ENCODE assay signal across 1 cellular context in the genomic region with DNA sequence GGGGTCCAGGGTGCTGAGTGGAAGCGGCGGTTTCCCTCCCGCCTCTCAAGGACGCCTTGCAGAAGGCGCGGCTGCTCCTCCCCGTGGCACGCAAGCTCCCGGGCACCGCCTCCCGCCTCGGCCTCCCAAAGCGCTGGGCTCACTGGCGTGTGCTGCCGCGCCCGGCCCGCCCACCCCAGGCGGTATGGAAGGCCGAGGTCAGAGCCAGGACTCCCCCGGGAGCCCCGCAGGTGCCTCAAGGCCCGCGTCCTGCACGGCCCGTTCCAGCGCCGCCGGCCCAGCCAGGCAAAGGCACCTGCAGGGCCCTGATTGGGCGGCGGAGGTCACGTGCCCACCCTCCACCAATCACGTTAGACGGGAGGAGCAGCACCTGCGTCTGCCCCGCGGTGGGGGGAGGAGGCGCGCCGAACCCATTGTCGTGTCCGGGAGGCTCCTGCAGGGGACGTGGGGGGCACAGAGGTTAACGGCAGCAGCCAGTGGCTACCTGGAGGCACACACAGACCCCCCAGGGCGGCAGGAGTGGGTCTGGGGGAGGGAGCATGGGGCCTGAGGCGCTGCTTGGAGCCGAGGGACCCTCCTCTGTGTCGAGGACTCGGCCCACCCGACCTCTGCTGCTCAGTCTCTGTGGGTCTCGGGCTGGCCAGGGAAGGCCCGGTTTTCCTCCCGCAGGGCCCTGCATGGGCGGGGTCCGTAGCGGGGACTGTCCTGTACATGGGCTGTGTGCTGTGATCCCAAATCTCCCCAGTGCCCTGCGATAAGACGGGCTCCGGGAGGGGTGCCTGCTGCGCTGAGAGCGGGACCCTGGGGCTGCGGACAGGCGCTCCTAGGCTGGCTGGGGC.
TF ChIP-seq lines count a peak whose summit lies in the region.

No MANE protein-coding gene starts in this region.

TF ChIP-seq in K562, 482 proteins besides CTCF, POLR2A, EP300 and RAD21 (continued from another document and continues in another):
- no peak for TF ChIP-seq EWSR1 (IDR thresholded peaks at IDR 0.05; ENCODE audit: borderline replicate concordance, low read depth, partially characterized antibody)
- TF ChIP-seq, protein P1, sequence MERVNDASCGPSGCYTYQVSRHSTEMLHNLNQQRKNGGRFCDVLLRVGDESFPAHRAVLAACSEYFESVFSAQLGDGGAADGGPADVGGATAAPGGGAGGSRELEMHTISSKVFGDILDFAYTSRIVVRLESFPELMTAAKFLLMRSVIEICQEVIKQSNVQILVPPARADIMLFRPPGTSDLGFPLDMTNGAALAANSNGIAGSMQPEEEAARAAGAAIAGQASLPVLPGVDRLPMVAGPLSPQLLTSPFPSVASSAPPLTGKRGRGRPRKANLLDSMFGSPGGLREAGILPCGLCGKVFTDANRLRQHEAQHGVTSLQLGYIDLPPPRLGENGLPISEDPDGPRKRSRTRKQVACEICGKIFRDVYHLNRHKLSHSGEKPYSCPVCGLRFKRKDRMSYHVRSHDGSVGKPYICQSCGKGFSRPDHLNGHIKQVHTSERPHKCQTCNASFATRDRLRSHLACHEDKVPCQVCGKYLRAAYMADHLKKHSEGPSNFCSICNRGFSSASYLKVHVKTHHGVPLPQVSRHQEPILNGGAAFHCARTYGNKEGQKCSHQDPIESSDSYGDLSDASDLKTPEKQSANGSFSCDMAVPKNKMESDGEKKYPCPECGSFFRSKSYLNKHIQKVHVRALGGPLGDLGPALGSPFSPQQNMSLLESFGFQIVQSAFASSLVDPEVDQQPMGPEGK (CRISPR knock-in tag; IDR thresholded peaks at IDR 0.05; ENCODE audit: borderline replicate concordance), result no peak
- no peak for TF ChIP-seq ZC3H11A (IDR thresholded peaks at IDR 0.05; ENCODE audit: low read depth, low read length)
- no peak for TF ChIP-seq TCF7 (IDR thresholded peaks at IDR 0.05; ENCODE audit: borderline replicate concordance)
- no peak for TF ChIP-seq ZNF224 (CRISPR knock-in tag; IDR thresholded peaks at IDR 0.05)
- TF ChIP-seq RUNX1 (IDR thresholded peaks at IDR 0.05; ENCODE audit: low read depth), result no peak
- no peak for TF ChIP-seq TEAD2 (tag; IDR thresholded peaks at IDR 0.05)
- peak; percentile 62; the same call in 1 of the 2 replicates for TF ChIP-seq SMAD4 (CRISPR knock-in tag; conservative IDR thresholded peaks at IDR 0.05)
- peak; percentile 71 for TF ChIP-seq KDM5B (IDR thresholded peaks at IDR 0.05; ENCODE audit: insufficient replicate concordance, low read depth, low read length)
- TF ChIP-seq ZNF57 (CRISPR knock-in tag; IDR thresholded peaks at IDR 0.05), result no peak
- no peak for TF ChIP-seq CEBPG (CRISPR knock-in tag; IDR thresholded peaks at IDR 0.05)
- no peak for TF ChIP-seq CEBPG (tag; conservative IDR thresholded peaks at IDR 0.05 in 1 of 2, IDR thresholded peaks at IDR 0.05 in 1 of 2)
- TF ChIP-seq, protein P2, sequence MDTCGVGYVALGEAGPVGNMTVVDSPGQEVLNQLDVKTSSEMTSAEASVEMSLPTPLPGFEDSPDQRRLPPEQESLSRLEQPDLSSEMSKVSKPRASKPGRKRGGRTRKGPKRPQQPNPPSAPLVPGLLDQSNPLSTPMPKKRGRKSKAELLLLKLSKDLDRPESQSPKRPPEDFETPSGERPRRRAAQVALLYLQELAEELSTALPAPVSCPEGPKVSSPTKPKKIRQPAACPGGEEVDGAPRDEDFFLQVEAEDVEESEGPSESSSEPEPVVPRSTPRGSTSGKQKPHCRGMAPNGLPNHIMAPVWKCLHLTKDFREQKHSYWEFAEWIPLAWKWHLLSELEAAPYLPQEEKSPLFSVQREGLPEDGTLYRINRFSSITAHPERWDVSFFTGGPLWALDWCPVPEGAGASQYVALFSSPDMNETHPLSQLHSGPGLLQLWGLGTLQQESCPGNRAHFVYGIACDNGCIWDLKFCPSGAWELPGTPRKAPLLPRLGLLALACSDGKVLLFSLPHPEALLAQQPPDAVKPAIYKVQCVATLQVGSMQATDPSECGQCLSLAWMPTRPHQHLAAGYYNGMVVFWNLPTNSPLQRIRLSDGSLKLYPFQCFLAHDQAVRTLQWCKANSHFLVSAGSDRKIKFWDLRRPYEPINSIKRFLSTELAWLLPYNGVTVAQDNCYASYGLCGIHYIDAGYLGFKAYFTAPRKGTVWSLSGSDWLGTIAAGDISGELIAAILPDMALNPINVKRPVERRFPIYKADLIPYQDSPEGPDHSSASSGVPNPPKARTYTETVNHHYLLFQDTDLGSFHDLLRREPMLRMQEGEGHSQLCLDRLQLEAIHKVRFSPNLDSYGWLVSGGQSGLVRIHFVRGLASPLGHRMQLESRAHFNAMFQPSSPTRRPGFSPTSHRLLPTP (IDR thresholded peaks at IDR 0.05; ENCODE audit: borderline replicate concordance, extremely low read depth, insufficient read length), result no peak
- TF ChIP-seq, protein P3, sequence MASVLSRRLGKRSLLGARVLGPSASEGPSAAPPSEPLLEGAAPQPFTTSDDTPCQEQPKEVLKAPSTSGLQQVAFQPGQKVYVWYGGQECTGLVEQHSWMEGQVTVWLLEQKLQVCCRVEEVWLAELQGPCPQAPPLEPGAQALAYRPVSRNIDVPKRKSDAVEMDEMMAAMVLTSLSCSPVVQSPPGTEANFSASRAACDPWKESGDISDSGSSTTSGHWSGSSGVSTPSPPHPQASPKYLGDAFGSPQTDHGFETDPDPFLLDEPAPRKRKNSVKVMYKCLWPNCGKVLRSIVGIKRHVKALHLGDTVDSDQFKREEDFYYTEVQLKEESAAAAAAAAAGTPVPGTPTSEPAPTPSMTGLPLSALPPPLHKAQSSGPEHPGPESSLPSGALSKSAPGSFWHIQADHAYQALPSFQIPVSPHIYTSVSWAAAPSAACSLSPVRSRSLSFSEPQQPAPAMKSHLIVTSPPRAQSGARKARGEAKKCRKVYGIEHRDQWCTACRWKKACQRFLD (CRISPR knock-in tag; IDR thresholded peaks at IDR 0.05), result 0 out of 2 replicates have a peak, but pooled peaks have one; percentile 21
- TF ChIP-seq, protein P4, sequence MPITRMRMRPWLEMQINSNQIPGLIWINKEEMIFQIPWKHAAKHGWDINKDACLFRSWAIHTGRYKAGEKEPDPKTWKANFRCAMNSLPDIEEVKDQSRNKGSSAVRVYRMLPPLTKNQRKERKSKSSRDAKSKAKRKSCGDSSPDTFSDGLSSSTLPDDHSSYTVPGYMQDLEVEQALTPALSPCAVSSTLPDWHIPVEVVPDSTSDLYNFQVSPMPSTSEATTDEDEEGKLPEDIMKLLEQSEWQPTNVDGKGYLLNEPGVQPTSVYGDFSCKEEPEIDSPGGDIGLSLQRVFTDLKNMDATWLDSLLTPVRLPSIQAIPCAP (CRISPR knock-in tag; IDR thresholded peaks at IDR 0.05; ENCODE audit: borderline replicate concordance), result no peak
- no peak for TF ChIP-seq E2F3 (CRISPR knock-in tag; IDR thresholded peaks at IDR 0.05)
- TF ChIP-seq ZNF445 (CRISPR knock-in tag; IDR thresholded peaks at IDR 0.05; ENCODE audit: low read depth), result no peak
- TF ChIP-seq, protein P5, sequence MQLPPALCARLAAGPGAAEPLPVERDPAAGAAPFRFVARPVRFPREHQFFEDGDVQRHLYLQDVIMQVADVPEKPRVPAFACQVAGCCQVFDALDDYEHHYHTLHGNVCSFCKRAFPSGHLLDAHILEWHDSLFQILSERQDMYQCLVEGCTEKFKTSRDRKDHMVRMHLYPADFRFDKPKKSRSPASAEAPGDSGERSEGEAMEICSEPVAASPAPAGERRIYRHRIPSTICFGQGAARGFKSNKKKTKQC (CRISPR knock-in tag; IDR thresholded peaks at IDR 0.05), result no peak
- TF ChIP-seq, protein P6, sequence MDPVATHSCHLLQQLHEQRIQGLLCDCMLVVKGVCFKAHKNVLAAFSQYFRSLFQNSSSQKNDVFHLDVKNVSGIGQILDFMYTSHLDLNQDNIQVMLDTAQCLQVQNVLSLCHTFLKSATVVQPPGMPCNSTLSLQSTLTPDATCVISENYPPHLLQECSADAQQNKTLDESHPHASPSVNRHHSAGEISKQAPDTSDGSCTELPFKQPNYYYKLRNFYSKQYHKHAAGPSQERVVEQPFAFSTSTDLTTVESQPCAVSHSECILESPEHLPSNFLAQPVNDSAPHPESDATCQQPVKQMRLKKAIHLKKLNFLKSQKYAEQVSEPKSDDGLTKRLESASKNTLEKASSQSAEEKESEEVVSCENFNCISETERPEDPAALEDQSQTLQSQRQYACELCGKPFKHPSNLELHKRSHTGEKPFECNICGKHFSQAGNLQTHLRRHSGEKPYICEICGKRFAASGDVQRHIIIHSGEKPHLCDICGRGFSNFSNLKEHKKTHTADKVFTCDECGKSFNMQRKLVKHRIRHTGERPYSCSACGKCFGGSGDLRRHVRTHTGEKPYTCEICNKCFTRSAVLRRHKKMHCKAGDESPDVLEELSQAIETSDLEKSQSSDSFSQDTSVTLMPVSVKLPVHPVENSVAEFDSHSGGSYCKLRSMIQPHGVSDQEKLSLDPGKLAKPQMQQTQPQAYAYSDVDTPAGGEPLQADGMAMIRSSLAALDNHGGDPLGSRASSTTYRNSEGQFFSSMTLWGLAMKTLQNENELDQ (CRISPR knock-in tag; IDR thresholded peaks at IDR 0.05; ENCODE audit: borderline replicate concordance), result no peak
- no peak for TF ChIP-seq COPS2 (conservative IDR thresholded peaks at IDR 0.05)
- no peak for TF ChIP-seq ZNF444 (CRISPR knock-in tag; IDR thresholded peaks at IDR 0.05)
- TF ChIP-seq MCM5 (IDR thresholded peaks at IDR 0.05; ENCODE audit: low read depth), result no peak
- TF ChIP-seq PHF8 (IDR thresholded peaks at IDR 0.05; ENCODE audit: borderline replicate concordance, low read length), result peak; percentile 79; the same call in 1 of the 2 replicates
- TF ChIP-seq, protein P7, sequence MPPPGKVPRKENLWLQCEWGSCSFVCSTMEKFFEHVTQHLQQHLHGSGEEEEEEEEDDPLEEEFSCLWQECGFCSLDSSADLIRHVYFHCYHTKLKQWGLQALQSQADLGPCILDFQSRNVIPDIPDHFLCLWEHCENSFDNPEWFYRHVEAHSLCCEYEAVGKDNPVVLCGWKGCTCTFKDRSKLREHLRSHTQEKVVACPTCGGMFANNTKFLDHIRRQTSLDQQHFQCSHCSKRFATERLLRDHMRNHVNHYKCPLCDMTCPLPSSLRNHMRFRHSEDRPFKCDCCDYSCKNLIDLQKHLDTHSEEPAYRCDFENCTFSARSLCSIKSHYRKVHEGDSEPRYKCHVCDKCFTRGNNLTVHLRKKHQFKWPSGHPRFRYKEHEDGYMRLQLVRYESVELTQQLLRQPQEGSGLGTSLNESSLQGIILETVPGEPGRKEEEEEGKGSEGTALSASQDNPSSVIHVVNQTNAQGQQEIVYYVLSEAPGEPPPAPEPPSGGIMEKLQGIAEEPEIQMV (tag; conservative IDR thresholded peaks at IDR 0.05; ENCODE audit: low read depth), result no peak
- TF ChIP-seq CBX1 (IDR thresholded peaks at IDR 0.05; ENCODE audit: low read depth), result peak; percentile 40
- no peak for TF ChIP-seq KLF16 (IDR thresholded peaks at IDR 0.05)
- peak; percentile 57 for TF ChIP-seq HNRNPLL (IDR thresholded peaks at IDR 0.05; ENCODE audit: low read depth, low read length, poor library complexity, severe bottlenecking)
- TF ChIP-seq OTX1 (CRISPR knock-in tag; IDR thresholded peaks at IDR 0.05), result no peak
- TF ChIP-seq ASH1L (IDR thresholded peaks at IDR 0.05; ENCODE audit: borderline replicate concordance, low read depth, partially characterized antibody), result peak; percentile 79
- TF ChIP-seq, protein P8, sequence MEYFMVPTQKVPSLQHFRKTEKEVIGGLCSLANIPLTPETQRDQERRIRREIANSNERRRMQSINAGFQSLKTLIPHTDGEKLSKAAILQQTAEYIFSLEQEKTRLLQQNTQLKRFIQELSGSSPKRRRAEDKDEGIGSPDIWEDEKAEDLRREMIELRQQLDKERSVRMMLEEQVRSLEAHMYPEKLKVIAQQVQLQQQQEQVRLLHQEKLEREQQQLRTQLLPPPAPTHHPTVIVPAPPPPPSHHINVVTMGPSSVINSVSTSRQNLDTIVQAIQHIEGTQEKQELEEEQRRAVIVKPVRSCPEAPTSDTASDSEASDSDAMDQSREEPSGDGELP (CRISPR knock-in tag; IDR thresholded peaks at IDR 0.05; ENCODE audit: borderline replicate concordance), result peak; percentile 46; the same call in 1 of the 2 replicates
- no peak for TF ChIP-seq HOXB6 (CRISPR knock-in tag; IDR thresholded peaks at IDR 0.05; ENCODE audit: borderline replicate concordance)
- TF ChIP-seq MYBL2 (IDR thresholded peaks at IDR 0.05; ENCODE audit: low read depth), result no peak
- TF ChIP-seq MYBL2 (CRISPR knock-in tag; IDR thresholded peaks at IDR 0.05; ENCODE audit: borderline replicate concordance), result no peak
- TF ChIP-seq, protein P9, sequence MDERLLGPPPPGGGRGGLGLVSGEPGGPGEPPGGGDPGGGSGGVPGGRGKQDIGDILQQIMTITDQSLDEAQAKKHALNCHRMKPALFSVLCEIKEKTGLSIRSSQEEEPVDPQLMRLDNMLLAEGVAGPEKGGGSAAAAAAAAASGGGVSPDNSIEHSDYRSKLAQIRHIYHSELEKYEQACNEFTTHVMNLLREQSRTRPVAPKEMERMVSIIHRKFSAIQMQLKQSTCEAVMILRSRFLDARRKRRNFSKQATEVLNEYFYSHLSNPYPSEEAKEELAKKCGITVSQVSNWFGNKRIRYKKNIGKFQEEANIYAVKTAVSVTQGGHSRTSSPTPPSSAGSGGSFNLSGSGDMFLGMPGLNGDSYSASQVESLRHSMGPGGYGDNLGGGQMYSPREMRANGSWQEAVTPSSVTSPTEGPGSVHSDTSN (CRISPR knock-in tag; IDR thresholded peaks at IDR 0.05; ENCODE audit: low read depth), result no peak
- TF ChIP-seq, protein P9 (tag; conservative IDR thresholded peaks at IDR 0.05; ENCODE audit: low read depth), result no peak
- TF ChIP-seq CXXC5 (CRISPR knock-in tag; IDR thresholded peaks at IDR 0.05), result peak; percentile 76
- TF ChIP-seq RBM39 (optimal IDR thresholded peaks at IDR 0.05; ENCODE audit: low read depth, low read length), result no peak
- TF ChIP-seq, protein P10, sequence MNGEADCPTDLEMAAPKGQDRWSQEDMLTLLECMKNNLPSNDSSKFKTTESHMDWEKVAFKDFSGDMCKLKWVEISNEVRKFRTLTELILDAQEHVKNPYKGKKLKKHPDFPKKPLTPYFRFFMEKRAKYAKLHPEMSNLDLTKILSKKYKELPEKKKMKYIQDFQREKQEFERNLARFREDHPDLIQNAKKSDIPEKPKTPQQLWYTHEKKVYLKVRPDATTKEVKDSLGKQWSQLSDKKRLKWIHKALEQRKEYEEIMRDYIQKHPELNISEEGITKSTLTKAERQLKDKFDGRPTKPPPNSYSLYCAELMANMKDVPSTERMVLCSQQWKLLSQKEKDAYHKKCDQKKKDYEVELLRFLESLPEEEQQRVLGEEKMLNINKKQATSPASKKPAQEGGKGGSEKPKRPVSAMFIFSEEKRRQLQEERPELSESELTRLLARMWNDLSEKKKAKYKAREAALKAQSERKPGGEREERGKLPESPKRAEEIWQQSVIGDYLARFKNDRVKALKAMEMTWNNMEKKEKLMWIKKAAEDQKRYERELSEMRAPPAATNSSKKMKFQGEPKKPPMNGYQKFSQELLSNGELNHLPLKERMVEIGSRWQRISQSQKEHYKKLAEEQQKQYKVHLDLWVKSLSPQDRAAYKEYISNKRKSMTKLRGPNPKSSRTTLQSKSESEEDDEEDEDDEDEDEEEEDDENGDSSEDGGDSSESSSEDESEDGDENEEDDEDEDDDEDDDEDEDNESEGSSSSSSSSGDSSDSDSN (IDR thresholded peaks at IDR 0.05; ENCODE audit: borderline replicate concordance in 1 of 2, low read depth in 2 of 2, low read length in 2 of 2), result no peak
- TF ChIP-seq KLF10 (CRISPR knock-in tag; IDR thresholded peaks at IDR 0.05), result no peak
- no peak for TF ChIP-seq SNIP1 (IDR thresholded peaks at IDR 0.05; ENCODE audit: low read depth)
- TF ChIP-seq BCOR (IDR thresholded peaks at IDR 0.05), result no peak
- no peak for TF ChIP-seq ZNF764 (CRISPR knock-in tag; IDR thresholded peaks at IDR 0.05; ENCODE audit: low read depth)
